ENCODE assay signal across 21 cellular contexts in the genomic region with DNA sequence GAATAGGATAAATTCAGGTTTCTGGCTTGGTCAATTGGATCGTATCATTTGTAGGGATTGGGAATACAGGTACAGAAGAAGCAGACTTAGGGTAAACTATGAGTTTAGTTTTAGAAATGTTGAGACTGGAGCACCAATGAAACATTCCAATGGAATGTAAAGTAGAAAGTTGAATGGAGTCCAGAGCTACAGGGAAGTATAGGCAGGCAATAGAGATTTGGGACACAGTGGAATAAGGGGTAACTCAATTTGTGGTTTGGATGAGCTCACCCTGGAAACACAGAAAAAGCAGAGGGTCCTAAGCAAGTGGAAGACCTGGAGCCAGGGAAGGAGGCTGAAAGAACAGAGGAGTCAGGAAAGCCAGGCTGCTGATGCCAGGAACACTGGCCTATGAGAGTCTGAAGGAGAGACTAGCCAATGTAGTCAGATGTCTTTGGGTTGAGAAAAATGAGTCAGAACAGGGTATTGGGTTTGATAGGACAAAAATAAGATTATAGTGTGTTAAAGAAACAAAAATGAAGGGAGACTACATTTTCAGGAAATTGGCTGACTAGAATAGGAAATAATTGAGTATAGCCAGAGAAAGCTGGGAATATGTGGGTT.
DNase-seq lines count a peak whose midpoint lies in the region; ATAC-seq, FAIRE-seq and TF ChIP-seq lines count a peak whose summit lies in the region.
"Had no signal": no experiment of that assay in that cellular context is flagged by ENCODE, and none has a peak within 500 bp of the region (broad histone marks: within the 10 kb centered on the region; RNA-seq: fewer than 3 reads in every experiment).

No MANE protein-coding gene starts in this region.

- peaks cover 12% of the 10 kb centered on the region for H3K4me1 ChIP-seq in astrocyte (ENCODE audit: insufficient read depth, low read length)
- no peaks in the 10 kb centered on the region for H3K4me1 ChIP-seq in lung (ENCODE audit: control insufficient read depth in 2 of 2, insufficient read depth in 2 of 2, low read length in 2 of 2)
- H3K4me1 ChIP-seq: suprapubic skin had no signal

- H3K27me3 Mint-ChIP-seq in CD4-positive, alpha-beta T cell: no peaks in the 10 kb centered on the region
- no peaks in the 10 kb centered on the region for H3K27me3 Mint-ChIP-seq in astrocyte (ENCODE audit: low read depth, unreplicated experiment)
- H3K27me3 Mint-ChIP-seq: activated CD4-positive, alpha-beta memory T cell treated with anti-CD3 and anti-CD28 coated beads for 36 hours; B cell; central memory CD8-positive, alpha-beta T cell; effector memory CD8-positive, alpha-beta T cell had no signal

- WGBS in lung, 2 donors: 82 to 93% methylated on average over 1 of the region's 1 CpG

- no peaks in the 10 kb centered on the region for H3K36me3 ChIP-seq in astrocyte (ENCODE audit: insufficient read depth, low read length)
- no peaks in the 10 kb centered on the region for H3K36me3 ChIP-seq in lung (ENCODE audit: control insufficient read depth in 2 of 2, insufficient read depth in 2 of 2, low read length in 2 of 2)
- H3K36me3 ChIP-seq: ovary, suprapubic skin had no signal

- peak overlapping the region; percentile 40 for H3K27ac Mint-ChIP-seq in CD4-positive, alpha-beta T cell
- H3K27ac Mint-ChIP-seq in astrocyte (ENCODE audit: unreplicated experiment): no peak overlapping the region
- H3K27ac Mint-ChIP-seq: activated CD4-positive, alpha-beta memory T cell treated with anti-CD3 and anti-CD28 coated beads for 36 hours; B cell had no signal

- peak; percentile 72 for FAIRE-seq in astrocyte (lab: Jason Lieb, UNC)
- FAIRE-seq: RCC 7860 had no signal

- POLR2A ChIA-PET in CD4-positive, alpha-beta T cell (lab: Charles Lee): interaction anchor here (0.6 kb wide), 1 partner anchor 14 kb away, joined by 3 read pairs; no protein-coding TSS in a partner anchor

- no peak for DNase-seq in CD4-positive, alpha-beta T cell
- peak; percentile 71 for DNase-seq in HCEC 1CT
- DNase-seq in astrocyte (ENCODE audit: low read depth): peak; percentile 72
- no peak for DNase-seq in lung (ENCODE audit: low spot score)
- DNase-seq in omental fat pad (ENCODE audit: low spot score): no peak
- no peak for DNase-seq in OCI-M1 (lab: John Stamatoyannopoulos, UW)
- DNase-seq: activated CD4-positive, alpha-beta memory T cell treated with anti-CD3 and anti-CD28 coated beads for 36 hours; DMS53; effector memory CD8-positive, alpha-beta T cell; foreskin melanocyte; NCI-H1436; NCI-H2171 treated with DMSO at 0.1 percent for 48 hours; ovary; stimulated activated CD4-positive, alpha-beta T cell treated with anti-CD3 and anti-CD28 coated beads, Interleukin-4, amount 100 ng/mL, for 24 hours had no signal

- intact Hi-C loops in CD4-positive, alpha-beta T cell (cut with DNase I, micrococcal nuclease): no loop called here

- TF ChIP-seq CTCF in CD4-positive, alpha-beta T cell (IDR thresholded peaks at IDR 0.05): no peak
- TF ChIP-seq CTCF in astrocyte (IDR thresholded peaks at IDR 0.05; ENCODE audit: insufficient read depth, low read depth, low read length): no peak
- no peak for TF ChIP-seq CTCF in lung (IDR thresholded peaks at IDR 0.05; ENCODE audit: control extremely low read depth, extremely low read depth)
- TF ChIP-seq CTCF in omental fat pad (IDR thresholded peaks at IDR 0.05): no peak

- H4K20me1 ChIP-seq in astrocyte (ENCODE audit: insufficient read depth, low read length): no peaks in the 10 kb centered on the region

- H3K4me3 ChIP-seq in astrocyte (ENCODE audit: insufficient read depth, low read depth, low read length) (no peak overlapping the region), lung (no peak overlapping the region)
- H3K4me3 ChIP-seq: ovary, skin epidermis, suprapubic skin had no signal

- peak overlapping the region; percentile 60 for H2AFZ ChIP-seq in astrocyte (ENCODE audit: low read depth, low read length)

- no peaks in the 10 kb centered on the region for H3K79me2 ChIP-seq in astrocyte (ENCODE audit: insufficient read depth, low read length)

- CTCF ChIA-PET in CD4-positive, alpha-beta T cell (lab: Charles Lee): no interaction called here

- no peak overlapping the region for H3K27ac ChIP-seq in CD4-positive, alpha-beta T cell (ENCODE audit: low read depth, low read length)
- H3K27ac ChIP-seq in astrocyte (ENCODE audit: low read depth, low read length) (peak overlapping the region; percentile 29), lung (ENCODE audit: low read depth in 1 of 2, low read length in 1 of 2) (no peak overlapping the region)
- H3K27ac ChIP-seq: ovary, skin epidermis, suprapubic skin, VCaP had no signal

- peaks cover 37% of the 10 kb centered on the region for H3K4me1 Mint-ChIP-seq in CD4-positive, alpha-beta T cell (ENCODE audit: low read depth)
- H3K4me1 Mint-ChIP-seq in astrocyte (ENCODE audit: low read depth, unreplicated experiment): peaks cover 9% of the 10 kb centered on the region
- H3K4me1 Mint-ChIP-seq: B cell had no signal

- H3K36me3 Mint-ChIP-seq in CD4-positive, alpha-beta T cell (ENCODE audit: low read depth): peaks cover 44% of the 10 kb centered on the region
- H3K36me3 Mint-ChIP-seq in astrocyte (ENCODE audit: low read depth, unreplicated experiment): no peaks in the 10 kb centered on the region

- H3K4me2 ChIP-seq in astrocyte (ENCODE audit: low read length): peak overlapping the region; percentile 53

- H3K27me3 ChIP-seq in CD4-positive, alpha-beta T cell (ENCODE audit: control insufficient read depth, insufficient read depth, low read length): no peaks in the 10 kb centered on the region
- H3K27me3 ChIP-seq in astrocyte (ENCODE audit: insufficient read depth, low read length): no peaks in the 10 kb centered on the region
- no peaks in the 10 kb centered on the region for H3K27me3 ChIP-seq in lung (ENCODE audit: control insufficient read depth, insufficient read depth)
- H3K27me3 ChIP-seq: ovary, suprapubic skin had no signal

- no peak for ATAC-seq in CD4-positive, alpha-beta T cell (ENCODE audit: poor library complexity)
- peak; percentile 41 for ATAC-seq in lung (ENCODE audit: insufficient read depth, low FRiP score)
- no peak for ATAC-seq in omental fat pad (ENCODE audit: low FRiP score)
- no peak for ATAC-seq in HG03378 (IDR thresholded peaks at IDR 0.05; ENCODE audit: unreplicated experiment)
- ATAC-seq: effector memory CD8-positive, alpha-beta T cell had no signal

- no peaks in the 10 kb centered on the region for H3K9me3 Mint-ChIP-seq in CD4-positive, alpha-beta T cell
- H3K9me3 Mint-ChIP-seq in astrocyte (ENCODE audit: unreplicated experiment): no peaks in the 10 kb centered on the region
- H3K9me3 Mint-ChIP-seq: activated CD4-positive, alpha-beta memory T cell treated with anti-CD3 and anti-CD28 coated beads for 36 hours; central memory CD8-positive, alpha-beta T cell; effector memory CD8-positive, alpha-beta T cell had no signal

- no peak overlapping the region for H3K9ac ChIP-seq in astrocyte (ENCODE audit: low read length)

- no peaks in the 10 kb centered on the region for H3K9me3 ChIP-seq in CD4-positive, alpha-beta T cell (ENCODE audit: control insufficient read depth, low read length)
- H3K9me3 ChIP-seq in astrocyte (ENCODE audit: insufficient read depth, low read depth, low read length) (no peaks in the 10 kb centered on the region), lung (ENCODE audit: control insufficient read depth in 2 of 2, insufficient read depth in 1 of 2, low read length in 1 of 2) (no peaks in the 10 kb centered on the region)
- H3K9me3 ChIP-seq: ovary, suprapubic skin had no signal

- H3K4me3 Mint-ChIP-seq in CD4-positive, alpha-beta T cell: no peak overlapping the region
- no peak overlapping the region for H3K4me3 Mint-ChIP-seq in astrocyte (ENCODE audit: unreplicated experiment)
- H3K4me3 Mint-ChIP-seq: activated CD4-positive, alpha-beta memory T cell treated with anti-CD3 and anti-CD28 coated beads for 36 hours; B cell; central memory CD8-positive, alpha-beta T cell; effector memory CD8-positive, alpha-beta T cell had no signal

Comparison
In these comparisons a context has a peak if more than half of its experiments do, and no peak if none do; other contexts are left out.
1. DNase-seq: peak in HCEC 1CT (single experiment) and astrocyte (single experiment); none in CD4-positive, alpha-beta T cell (0 of 10), lung (single experiment), omental fat pad (single experiment) and OCI-M1 (single experiment).